ENCODE assay signal across 8 cellular contexts in the genomic region with DNA sequence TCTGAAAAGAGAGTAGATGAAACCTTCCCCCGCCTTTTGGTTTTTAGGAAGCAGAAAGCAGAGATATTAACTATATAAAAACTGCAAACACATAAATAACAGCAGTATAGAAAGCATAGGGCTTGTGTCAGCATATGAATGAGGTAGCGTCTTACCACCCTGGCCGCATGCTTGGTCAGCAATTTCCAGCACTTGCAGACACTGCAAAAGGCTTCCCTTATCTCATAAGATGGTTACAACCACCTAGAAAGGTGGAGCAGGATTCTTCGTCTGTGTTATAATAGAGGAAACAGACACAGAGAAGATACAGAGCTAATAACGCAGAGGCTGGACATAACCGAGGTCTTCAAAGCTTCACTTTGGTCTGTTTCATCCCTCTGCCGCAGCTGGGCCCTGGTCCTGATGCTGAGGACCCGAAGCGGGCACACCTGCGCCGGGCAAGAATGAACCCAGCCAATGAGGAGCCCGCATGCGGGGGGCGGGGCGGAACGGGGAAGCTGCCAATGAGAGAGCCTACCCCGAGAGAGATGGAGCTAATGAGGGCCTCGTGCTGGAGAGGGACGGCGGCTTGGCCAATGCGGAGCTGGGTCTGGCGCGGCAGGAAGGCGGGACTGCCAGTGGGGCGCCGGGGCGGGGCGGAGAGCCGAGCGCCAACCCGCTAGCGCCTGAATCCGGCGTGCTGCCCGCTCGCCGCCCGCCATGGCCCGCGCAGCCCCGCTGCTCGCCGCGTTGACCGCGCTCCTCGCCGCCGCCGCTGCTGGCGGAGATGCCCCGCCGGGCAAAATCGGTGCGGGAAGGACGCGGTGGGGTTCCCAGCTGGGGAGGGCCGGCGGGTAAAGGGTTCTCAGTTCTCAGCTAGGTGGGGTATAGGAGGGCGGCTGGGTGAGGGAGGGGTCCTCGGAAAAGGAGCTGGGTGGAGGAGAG. TPM values are rescaled to one million over a fixed set of nuclear protein-coding genes. Genes with fewer than 3 reads are reported as not detected.
A peak's percentile ranks its signal among the peaks of the same experiment; 100 is the strongest.
DNase-seq lines count a peak whose midpoint lies in the region; ATAC-seq and TF ChIP-seq lines count a peak whose summit lies in the region.

A gene with protein sequence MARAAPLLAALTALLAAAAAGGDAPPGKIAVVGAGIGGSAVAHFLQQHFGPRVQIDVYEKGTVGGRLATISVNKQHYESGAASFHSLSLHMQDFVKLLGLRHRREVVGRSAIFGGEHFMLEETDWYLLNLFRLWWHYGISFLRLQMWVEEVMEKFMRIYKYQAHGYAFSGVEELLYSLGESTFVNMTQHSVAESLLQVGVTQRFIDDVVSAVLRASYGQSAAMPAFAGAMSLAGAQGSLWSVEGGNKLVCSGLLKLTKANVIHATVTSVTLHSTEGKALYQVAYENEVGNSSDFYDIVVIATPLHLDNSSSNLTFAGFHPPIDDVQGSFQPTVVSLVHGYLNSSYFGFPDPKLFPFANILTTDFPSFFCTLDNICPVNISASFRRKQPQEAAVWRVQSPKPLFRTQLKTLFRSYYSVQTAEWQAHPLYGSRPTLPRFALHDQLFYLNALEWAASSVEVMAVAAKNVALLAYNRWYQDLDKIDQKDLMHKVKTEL (plus strand): TSS at position 677 of the 924 bp plus-strand sequence. CDS start 23 bp downstream, at position 700.

- H3K36me3 ChIP-seq in thymus (ENCODE audit: control insufficient read depth, insufficient read depth): peaks cover 14% of the 10 kb centered on the region

- H3K4me3 ChIP-seq in GM12864 (ENCODE audit: low read depth, low read length): peak within 1 kb of the TSS; percentile 94
- H3K4me3 ChIP-seq in thymus (ENCODE audit: low read length): peak within 1 kb of the TSS; percentile 79

- peak within 1 kb of the TSS; percentile 89 for H3K27ac Mint-ChIP-seq in activated naive CD8-positive, alpha-beta T cell
- peak within 1 kb of the TSS; percentile 67 for H3K27ac Mint-ChIP-seq in osteocyte (ENCODE audit: unreplicated experiment)

- intact Hi-C loops in Right ventricle myocardium inferior (cut with DNase I): no loop called here

- peak within 1 kb of the TSS; percentile 70 for H3K27ac ChIP-seq in thymus (ENCODE audit: low read depth)

- TF ChIP-seq CTCF in GM12864 (IDR thresholded peaks at IDR 0.05; ENCODE audit: low read depth, low read length, missing control alignments): no peak
- no peak for TF ChIP-seq CTCF in osteocyte (IDR thresholded peaks at IDR 0.05)

- H3K36me3 Mint-ChIP-seq in activated naive CD8-positive, alpha-beta T cell: peaks cover 5% of the 10 kb centered on the region
- peaks cover 11% of the 10 kb centered on the region for H3K36me3 Mint-ChIP-seq in osteocyte (ENCODE audit: unreplicated experiment)

- H3K4me3 Mint-ChIP-seq in activated naive CD8-positive, alpha-beta T cell: peak within 1 kb of the TSS; percentile 94
- peak within 1 kb of the TSS; percentile 84 for H3K4me3 Mint-ChIP-seq in osteocyte (ENCODE audit: unreplicated experiment)

- peak; percentile 83 for DNase-seq in GM12864 (ENCODE audit: low read depth)
- DNase-seq in NCI-H1105 treated with DMSO at 0.1 percent for 48 hours (lab: John Stamatoyannopoulos, UW): peak; percentile 85
- peak; percentile 96 for DNase-seq in SKM-1 treated with dmso at 0.1 percent for 144 hours (lab: John Stamatoyannopoulos, UW; ENCODE audit: unreplicated experiment)
- DNase-seq in Right ventricle myocardium inferior (ENCODE audit: missing footprints): peak; percentile 99
- DNase-seq in osteocyte (ENCODE audit: extremely low spot score, unreplicated experiment): peak; percentile 97

- H3K27me3 ChIP-seq in thymus (ENCODE audit: control insufficient read depth, insufficient read depth): no peaks in the 10 kb centered on the region

- no peaks in the 10 kb centered on the region for H3K27me3 Mint-ChIP-seq in activated naive CD8-positive, alpha-beta T cell
- H3K27me3 Mint-ChIP-seq in osteocyte (ENCODE audit: unreplicated experiment): no peaks in the 10 kb centered on the region

- ATAC-seq in HG02678 (IDR thresholded peaks at IDR 0.05; ENCODE audit: unreplicated experiment): peak; percentile 99
- peak; percentile 99 for ATAC-seq in Right ventricle myocardium inferior

- peaks cover 1% of the 10 kb centered on the region for H3K9me3 ChIP-seq in thymus (ENCODE audit: control insufficient read depth)

- 3% methylated on average over 61 of the region's 61 CpGs for WGBS in thymus

- H3K9me3 Mint-ChIP-seq in activated naive CD8-positive, alpha-beta T cell (ENCODE audit: low read depth): no peaks in the 10 kb centered on the region
- no peaks in the 10 kb centered on the region for H3K9me3 Mint-ChIP-seq in osteocyte (ENCODE audit: unreplicated experiment)

- H3K4me1 ChIP-seq in thymus (ENCODE audit: control insufficient read depth, insufficient read depth, low read length): peaks cover 4% of the 10 kb centered on the region

- peaks cover 60% of the 10 kb centered on the region for H3K4me1 Mint-ChIP-seq in activated naive CD8-positive, alpha-beta T cell (ENCODE audit: low read depth)
- peaks cover 8% of the 10 kb centered on the region for H3K4me1 Mint-ChIP-seq in osteocyte (ENCODE audit: unreplicated experiment)

RNA-seq across cellular contexts. Expression of the gene that starts here (rescaled TPM):
- total RNA-seq in Right ventricle myocardium inferior: 2.7 TPM
- total RNA-seq in osteocyte: 7.7 TPM in 2 replicates
- 19.7 TPM for polyA plus RNA-seq in thymus

Comparison
In these comparisons a context has a peak if more than half of its experiments do, and no peak if none do; other contexts are left out.
1. Peak in every context shown above with its lines: DNase-seq, ATAC-seq, H3K4me3 ChIP-seq and H3K27ac ChIP-seq.